Comparison of ENCODE assay signal across 11 cellular contexts in genomic region chr7:130363156-130363847, GRCh38. TPM values are rescaled to one million over a fixed set of nuclear protein-coding genes. Genes with fewer than 3 reads are reported as not detected.
DNase-seq lines count a peak whose midpoint lies in the region; ATAC-seq and TF ChIP-seq lines count a peak whose summit lies in the region.
"Had no signal": no experiment of that assay in that cellular context is flagged by ENCODE, and none has a peak within 500 bp of the region (broad histone marks: within the 10 kb centered on the region; RNA-seq: fewer than 3 reads in every experiment).

No MANE protein-coding gene starts in this region.

- H3K79me2 ChIP-seq in OCI-LY7 (ENCODE audit: insufficient read depth, low read depth, low read length) = no peaks in the 10 kb centered on the region

- in situ Hi-C loops in Panc1 (cut with HindIII; ENCODE audit: low pct_unique_long_range_greater_than_20kb, low sequenced_read_pairs) = no loop called here

- H3K9me3 Mint-ChIP-seq in activated CD4-positive, alpha-beta T cell treated with anti-CD3 and anti-CD28 coated beads for 36 hours (ENCODE audit: low read depth) = peaks cover 8% of the 10 kb centered on the region
- H3K9me3 Mint-ChIP-seq in stimulated activated effector memory CD8-positive, alpha-beta T cell treated with anti-CD3 and anti-CD28 coated beads, Interleukin-12 subunit alpha, Interleukin-12 subunit beta, amount 100 ng/mL, for 72 hours = peaks cover 15% of the 10 kb centered on the region

- no peak overlapping the region for H3K27ac Mint-ChIP-seq in activated CD4-positive, alpha-beta T cell treated with anti-CD3 and anti-CD28 coated beads for 36 hours
- H3K27ac Mint-ChIP-seq in stimulated activated effector memory CD8-positive, alpha-beta T cell treated with anti-CD3 and anti-CD28 coated beads, Interleukin-12 subunit alpha, Interleukin-12 subunit beta, amount 100 ng/mL, for 72 hours = peak overlapping the region; percentile 79

- H3K4me3 Mint-ChIP-seq in activated CD4-positive, alpha-beta T cell treated with anti-CD3 and anti-CD28 coated beads for 36 hours = no peak overlapping the region
- H3K4me3 Mint-ChIP-seq in stimulated activated effector memory CD8-positive, alpha-beta T cell treated with anti-CD3 and anti-CD28 coated beads, Interleukin-12 subunit alpha, Interleukin-12 subunit beta, amount 100 ng/mL, for 72 hours = peak overlapping the region; percentile 17

- no peaks in the 10 kb centered on the region for H3K27me3 Mint-ChIP-seq in activated CD4-positive, alpha-beta T cell treated with anti-CD3 and anti-CD28 coated beads for 36 hours

- no peaks in the 10 kb centered on the region for H3K9me2 ChIP-seq in OCI-LY7 (ENCODE audit: insufficient read depth, low read length)

- no peaks in the 10 kb centered on the region for H3K36me3 Mint-ChIP-seq in activated CD4-positive, alpha-beta T cell treated with anti-CD3 and anti-CD28 coated beads for 36 hours (ENCODE audit: low read depth)
- H3K36me3 Mint-ChIP-seq in stimulated activated effector memory CD8-positive, alpha-beta T cell treated with anti-CD3 and anti-CD28 coated beads, Interleukin-12 subunit alpha, Interleukin-12 subunit beta, amount 100 ng/mL, for 72 hours = no peaks in the 10 kb centered on the region

- no peak overlapping the region for H3K4me2 ChIP-seq in OCI-LY7 (ENCODE audit: low read length)
- H3K4me2 ChIP-seq: KMS-11 had no signal

- H3K9me3 ChIP-seq in Panc1 (ENCODE audit: control insufficient read depth, insufficient read depth, low read depth, low read length) (peaks cover 10% of the 10 kb centered on the region; the same call in 1 of the 2 replicates), OCI-LY7 (ENCODE audit: low read length) (no peaks in the 10 kb centered on the region)

- no peaks in the 10 kb centered on the region for H3K36me3 ChIP-seq in Panc1 (ENCODE audit: control insufficient read depth, insufficient read depth, low read length)
- no peaks in the 10 kb centered on the region for H3K36me3 ChIP-seq in OCI-LY7 (ENCODE audit: insufficient read depth, low read length)

- CTCF ChIA-PET in activated CD4-positive, alpha-beta T cell treated with anti-CD3 and anti-CD28 coated beads for 36 hours (lab: Charles Lee) = no interaction called here
- CTCF ChIA-PET in Panc1 (lab: Charles Lee) (no interaction called here), OCI-LY7 (lab: Charles Lee; ENCODE audit: unreplicated experiment) (no interaction called here)

- peak; percentile 83 for DNase-seq in activated CD4-positive, alpha-beta T cell treated with anti-CD3 and anti-CD28 coated beads for 36 hours
- DNase-seq in activated CD4-positive, alpha-beta T cell treated with anti-CD3 and anti-CD28 coated beads for 4 hours = no peak
- peak; percentile 73 for DNase-seq in Panc1 (ENCODE audit: low read depth, low spot score)
- peak; percentile 93 for DNase-seq in fibroblast of the aortic adventitia (ENCODE audit: low read depth)
- peak; percentile 19 to 74 for DNase-seq in stimulated activated effector memory CD8-positive, alpha-beta T cell treated with anti-CD3 and anti-CD28 coated beads, Interleukin-12 subunit alpha, Interleukin-12 subunit beta, amount 100 ng/mL, for 72 hours (ENCODE audit: low spot score in 2 of 2)
- no peak for DNase-seq in OCI-LY7 (ENCODE audit: low spot score)
- DNase-seq in left lobe of liver (ENCODE audit: low spot score) = no peak

- intact Hi-C loops in activated CD4-positive, alpha-beta T cell treated with anti-CD3 and anti-CD28 coated beads for 36 hours (cut with DNase I, micrococcal nuclease) = loop anchor here (1.0 to 5.0 kb wide), 3 partner anchors 86 to 284 kb away; no protein-coding TSS in a partner anchor
- intact Hi-C loops in Panc1 (cut with micrococcal nuclease; ENCODE audit: unreplicated experiment) (no loop called here), OCI-LY7 (cut with micrococcal nuclease; ENCODE audit: unreplicated experiment) (no loop called here)

- H3K27me3 ChIP-seq in Panc1 (ENCODE audit: control insufficient read depth, insufficient read depth, low read length) = no peaks in the 10 kb centered on the region

- POLR2A ChIA-PET in activated CD4-positive, alpha-beta T cell treated with anti-CD3 and anti-CD28 coated beads for 36 hours (lab: Charles Lee) = interaction anchor here (0.6 kb wide), 1 partner anchor 1400 kb away, joined by 3 read pairs; no protein-coding TSS in a partner anchor
- POLR2A ChIA-PET in Panc1 (lab: Charles Lee) (no interaction called here), OCI-LY7 (lab: Charles Lee) (no interaction called here)

- peaks cover 28% of the 10 kb centered on the region for H3K4me1 Mint-ChIP-seq in activated CD4-positive, alpha-beta T cell treated with anti-CD3 and anti-CD28 coated beads for 36 hours
- peaks cover 15% of the 10 kb centered on the region for H3K4me1 Mint-ChIP-seq in stimulated activated effector memory CD8-positive, alpha-beta T cell treated with anti-CD3 and anti-CD28 coated beads, Interleukin-12 subunit alpha, Interleukin-12 subunit beta, amount 100 ng/mL, for 72 hours

- no peak overlapping the region for H3K4me3 ChIP-seq in Panc1 (ENCODE audit: low read depth in 2 of 2, low read length in 2 of 2)
- no peak overlapping the region for H3K4me3 ChIP-seq in fibroblast of the aortic adventitia (ENCODE audit: low read depth, low read length)
- H3K4me3 ChIP-seq in OCI-LY7 (ENCODE audit: low read depth, low read length, poor library complexity, severe bottlenecking) = no peak overlapping the region

- peak; percentile 96 for ATAC-seq in activated CD4-positive, alpha-beta T cell treated with anti-CD3 and anti-CD28 coated beads for 36 hours
- ATAC-seq in Panc1 (peak; percentile 88), left lobe of liver (no peak), HG02840 (IDR thresholded peaks at IDR 0.05; ENCODE audit: low FRiP score, unreplicated experiment) (no peak)
- peak; percentile 97 for ATAC-seq in stimulated activated effector memory CD8-positive, alpha-beta T cell treated with anti-CD3 and anti-CD28 coated beads, Interleukin-12 subunit alpha, Interleukin-12 subunit beta, amount 100 ng/mL, for 72 hours

- BruUV-seq in Panc1 (replicated peaks; lab: Mats Ljungman, UMichigan) (no TSS peak), OCI-LY7 (replicated peaks; lab: Mats Ljungman, UMichigan) (no TSS peak)

- H3K4me1 ChIP-seq in Panc1 (ENCODE audit: control insufficient read depth, insufficient read depth, low read length) (no peaks in the 10 kb centered on the region; the same call in 1 of the 2 replicates), OCI-LY7 (ENCODE audit: insufficient read depth, low read length, poor library complexity, severe bottlenecking) (no peaks in the 10 kb centered on the region)

- no peaks in the 10 kb centered on the region for H4K20me1 ChIP-seq in OCI-LY7 (ENCODE audit: insufficient read depth, low read length)

- H3K27ac ChIP-seq in Panc1 (ENCODE audit: low read length) (no peak overlapping the region), OCI-LY7 (ENCODE audit: low read depth, low read length, poor library complexity, severe bottlenecking) (no peak overlapping the region)
- H3K27ac ChIP-seq: C4-2B, KMS-11 had no signal

- TF ChIP-seq CTCF in Panc1 (IDR thresholded peaks at IDR 0.05) (no peak), fibroblast of the aortic adventitia (IDR thresholded peaks at IDR 0.05; ENCODE audit: insufficient read depth, low read length) (no peak), OCI-LY7 (conservative IDR thresholded peaks at IDR 0.05; ENCODE audit: low read length) (no peak)

- no peak overlapping the region for H2AFZ ChIP-seq in OCI-LY7 (ENCODE audit: low read length)

RNA-seq across cellular contexts. Expression of gene CPA1, which starts 17.0 kb away (rescaled TPM):
- total RNA-seq in activated CD4-positive, alpha-beta T cell treated with anti-CD3 and anti-CD28 coated beads for 36 hours = not detected
- total RNA-seq in Panc1 (2021; ENCODE audit: unreplicated experiment) = 7.6 TPM
- not detected for polyA plus RNA-seq in Panc1 (2012; ENCODE audit: insufficient read length)
- 0.45 and 0.90 TPM in 2 replicates for total RNA-seq in fibroblast of the aortic adventitia (ENCODE audit: low replicate concordance)
- not detected in 2 replicates for total RNA-seq in OCI-LY7 (2014; rRNA removed; shearing (Covaris generic))
- total RNA-seq in OCI-LY7 (2022) = not detected in 2 replicates
- 16.8 TPM for total RNA-seq in left lobe of liver
- total RNA-seq: dermis microvascular lymphatic vessel endothelial cell had no signal

RNA-seq across cellular contexts. Expression of gene CPA5, which starts 18.7 kb away (rescaled TPM):
- under 1 TPM; 0.39 to 0.56 TPM for total RNA-seq in activated CD4-positive, alpha-beta T cell treated with anti-CD3 and anti-CD28 coated beads for 36 hours
- not detected for total RNA-seq in Panc1 (2021; ENCODE audit: unreplicated experiment)
- polyA plus RNA-seq in Panc1 (2012; ENCODE audit: insufficient read length) = not detected
- 0.09 TPM in 1 of 2 replicates, not detected in the other for total RNA-seq in fibroblast of the aortic adventitia (ENCODE audit: low replicate concordance)
- total RNA-seq in OCI-LY7 (2014; rRNA removed; shearing (Covaris generic)) = not detected in 2 replicates
- total RNA-seq in OCI-LY7 (2022) = not detected in 2 replicates
- not detected for total RNA-seq in left lobe of liver
- total RNA-seq: dermis microvascular lymphatic vessel endothelial cell had no signal

Comparison
In these comparisons a context has a peak if more than half of its experiments do, and no peak if none do; other contexts are left out.
1. DNase-seq: peak in activated CD4-positive, alpha-beta T cell treated with anti-CD3 and anti-CD28 coated beads for 36 hours (single experiment), Panc1 (single experiment), fibroblast of the aortic adventitia (single experiment) and stimulated activated effector memory CD8-positive, alpha-beta T cell treated with anti-CD3 and anti-CD28 coated beads, Interleukin-12 subunit alpha, Interleukin-12 subunit beta, amount 100 ng/mL, for 72 hours (2 of 2); none in activated CD4-positive, alpha-beta T cell treated with anti-CD3 and anti-CD28 coated beads for 4 hours (0 of 2), OCI-LY7 (single experiment) and left lobe of liver (single experiment).
2. ATAC-seq: peak in activated CD4-positive, alpha-beta T cell treated with anti-CD3 and anti-CD28 coated beads for 36 hours (single experiment), Panc1 (single experiment) and stimulated activated effector memory CD8-positive, alpha-beta T cell treated with anti-CD3 and anti-CD28 coated beads, Interleukin-12 subunit alpha, Interleukin-12 subunit beta, amount 100 ng/mL, for 72 hours (single experiment); none in left lobe of liver (single experiment) and HG02840 (single experiment).
3. intact Hi-C loops: an anchor here in activated CD4-positive, alpha-beta T cell treated with anti-CD3 and anti-CD28 coated beads for 36 hours (1.0 to 5.0 kb wide); none called in Panc1 and OCI-LY7.